10 cellular contexts compared by ENCODE assay signal in the genomic region with DNA sequence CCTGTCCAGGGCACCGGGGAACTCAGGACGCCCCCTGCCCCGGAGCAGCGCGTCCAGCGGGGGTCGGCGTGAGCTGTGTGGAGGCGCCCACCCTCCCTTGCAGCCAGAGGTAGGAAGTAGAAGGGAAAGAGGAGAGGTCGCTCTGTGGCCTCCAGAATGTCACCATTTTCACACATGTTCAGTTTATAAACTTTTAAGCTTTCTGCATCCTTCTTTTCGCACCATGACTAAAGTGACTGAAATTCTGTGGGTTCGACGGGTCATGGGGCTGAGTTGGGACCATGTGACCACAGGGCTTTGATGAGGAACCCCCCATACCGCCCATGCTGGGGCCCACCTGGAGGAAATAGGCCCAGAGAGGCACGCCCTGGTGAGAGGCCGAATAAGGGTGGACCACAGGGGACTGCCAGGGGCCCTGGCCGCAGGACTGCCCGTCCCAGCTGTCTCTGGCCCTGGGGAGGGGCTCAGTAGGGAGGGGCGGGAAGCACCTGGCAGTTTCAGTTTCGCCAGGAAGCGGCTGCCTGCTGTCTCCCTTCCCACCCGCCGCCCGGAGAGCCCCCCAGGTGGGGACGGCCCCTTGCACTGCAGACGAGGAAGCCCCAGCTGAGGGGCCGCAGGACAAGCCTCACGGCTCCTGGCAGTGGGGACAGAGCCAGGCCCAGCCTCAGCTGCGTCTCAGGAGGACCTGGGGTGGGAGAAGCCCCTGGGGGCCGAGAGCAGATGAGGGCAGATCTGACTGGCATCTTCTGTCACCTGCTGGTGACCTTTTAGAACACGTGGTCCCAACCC. TPM values are rescaled to one million over a fixed set of nuclear protein-coding genes. Genes with fewer than 3 reads are reported as not detected.
A peak's percentile ranks its signal among the peaks of the same experiment; 100 is the strongest.
DNase-seq lines count a peak whose midpoint lies in the region; ATAC-seq lines count a peak whose summit lies in the region.
"Had no signal": no experiment of that assay in that cellular context is flagged by ENCODE, and none has a peak within 500 bp of the region (broad histone marks: within the 10 kb centered on the region; RNA-seq: fewer than 3 reads in every experiment).

No MANE protein-coding gene starts in this region.

- H3K9me3 Mint-ChIP-seq in activated T-helper 1 cell treated with anti-CD3 and anti-CD28 coated beads, Interleukin-12 subunit alpha, Interleukin-12 subunit beta, Interleukin-2, Interleukin-4 antibody, amounts not matched to agents 30 ng/mL and 10 ng/mL and 1 ng/mL, durations not matched to agents 14 hours and 24 hours and 36 hours = no peaks in the 10 kb centered on the region

- no peak overlapping the region for H3K27ac Mint-ChIP-seq in activated T-helper 1 cell treated with anti-CD3 and anti-CD28 coated beads, Interleukin-12 subunit alpha, Interleukin-12 subunit beta, Interleukin-2, Interleukin-4 antibody, amounts not matched to agents 30 ng/mL and 10 ng/mL and 1 ng/mL, durations not matched to agents 14 hours and 24 hours and 36 hours

- ATAC-seq in GM19043 (IDR thresholded peaks at IDR 0.05; ENCODE audit: low read depth, unreplicated experiment) (peak; percentile 67), HG02973 (IDR thresholded peaks at IDR 0.05; ENCODE audit: unreplicated experiment) (peak; percentile 42)

- intact Hi-C loops in activated T-helper 1 cell treated with anti-CD3 and anti-CD28 coated beads, Interleukin-12 subunit alpha, Interleukin-12 subunit beta, Interleukin-2, Interleukin-4 antibody, amounts not matched to agents 30 ng/mL and 10 ng/mL and 1 ng/mL, durations not matched to agents 14 hours and 24 hours and 36 hours (cut with micrococcal nuclease) = no loop called here

- H3K4me1 Mint-ChIP-seq in activated T-helper 1 cell treated with anti-CD3 and anti-CD28 coated beads, Interleukin-12 subunit alpha, Interleukin-12 subunit beta, Interleukin-2, Interleukin-4 antibody, amounts not matched to agents 30 ng/mL and 10 ng/mL and 1 ng/mL, durations not matched to agents 14 hours and 24 hours and 36 hours (ENCODE audit: low read depth) = no peaks in the 10 kb centered on the region

- peak overlapping the region; percentile 11 for H3K4me3 Mint-ChIP-seq in activated T-helper 1 cell treated with anti-CD3 and anti-CD28 coated beads, Interleukin-12 subunit alpha, Interleukin-12 subunit beta, Interleukin-2, Interleukin-4 antibody, amounts not matched to agents 30 ng/mL and 10 ng/mL and 1 ng/mL, durations not matched to agents 14 hours and 24 hours and 36 hours

- no peaks in the 10 kb centered on the region for H3K36me3 Mint-ChIP-seq in activated T-helper 1 cell treated with anti-CD3 and anti-CD28 coated beads, Interleukin-12 subunit alpha, Interleukin-12 subunit beta, Interleukin-2, Interleukin-4 antibody, amounts not matched to agents 30 ng/mL and 10 ng/mL and 1 ng/mL, durations not matched to agents 14 hours and 24 hours and 36 hours (ENCODE audit: low read depth)

- DNase-seq in CD1c-positive myeloid dendritic cell (ENCODE audit: extremely low spot score) (peak; percentile 24), kidney glomerular epithelial cell (lab: John Stamatoyannopoulos, UW) (no peak), MV-4-11 (lab: John Stamatoyannopoulos, UW) (no peak), NCI-H146 treated with DMSO at 0.1 percent for 48 hours (lab: John Stamatoyannopoulos, UW; ENCODE audit: unreplicated experiment) (no peak), foreskin melanocyte (no peak)
- no peak for DNase-seq in activated T-helper 1 cell treated with anti-CD3 and anti-CD28 coated beads, Interleukin-12 subunit alpha, Interleukin-12 subunit beta, Interleukin-2, Interleukin-4 antibody, amounts not matched to agents 30 ng/mL and 10 ng/mL and 1 ng/mL, durations not matched to agents 14 hours and 24 hours and 36 hours (ENCODE audit: low spot score)
- DNase-seq: COR-L47, trophoblast cell had no signal

- H3K27me3 Mint-ChIP-seq in activated T-helper 1 cell treated with anti-CD3 and anti-CD28 coated beads, Interleukin-12 subunit alpha, Interleukin-12 subunit beta, Interleukin-2, Interleukin-4 antibody, amounts not matched to agents 30 ng/mL and 10 ng/mL and 1 ng/mL, durations not matched to agents 14 hours and 24 hours and 36 hours (ENCODE audit: insufficient read depth) = peaks cover 12% of the 10 kb centered on the region

RNA-seq across cellular contexts. Expression of a gene that starts 9.0 kb away (rescaled TPM):
- total RNA-seq in activated T-helper 1 cell treated with anti-CD3 and anti-CD28 coated beads, Interleukin-12 subunit alpha, Interleukin-12 subunit beta, Interleukin-2, Interleukin-4 antibody, amounts not matched to agents 30 ng/mL and 10 ng/mL and 1 ng/mL, durations not matched to agents 14 hours and 24 hours and 36 hours = 0.05 TPM in 1 of 2 replicates, not detected in the other
